In genomic region chr1:116951175-116951935, GRCh38 we compare ENCODE assay signal across 14 cellular contexts. TPM values are rescaled to one million over a fixed set of nuclear protein-coding genes. Genes with fewer than 3 reads are reported as not detected.
A peak's percentile ranks its signal among the peaks of the same experiment; 100 is the strongest.
DNase-seq lines count a peak whose midpoint lies in the region; ATAC-seq and TF ChIP-seq lines count a peak whose summit lies in the region.
"Had no signal": no experiment of that assay in that cellular context is flagged by ENCODE, and none has a peak within 500 bp of the region (broad histone marks: within the 10 kb centered on the region; RNA-seq: fewer than 3 reads in every experiment).

No MANE protein-coding gene starts in this region.

- DNase-seq in EL (peak; percentile 34), left ventricle myocardium superior (peak; percentile 49), HT-29 (ENCODE audit: low spot score) (no peak), DMS114 treated with DMSO at 0.1 percent for 48 hours (lab: John Stamatoyannopoulos, UW; ENCODE audit: unreplicated experiment) (no peak), NCI-H146 treated with DMSO at 0.1 percent for 48 hours (lab: John Stamatoyannopoulos, UW; ENCODE audit: unreplicated experiment) (no peak), RWPE1 (ENCODE audit: low spot score) (no peak)
- DNase-seq: activated CD4-positive, alpha-beta T cell treated with anti-CD3 and anti-CD28 coated beads, Interleukin-2, amount 50 U/mL, for 1 hour; activated naive CD8-positive, alpha-beta T cell treated with anti-CD3 and anti-CD28 coated beads, Interleukin-2, amount 50 U/mL, for 24 hours; CD4-positive, alpha-beta memory T cell; NCI-H1694 treated with DMSO at 0.1 percent for 48 hours; spleen had no signal

- TF ChIP-seq CTCF in brain (conservative IDR thresholded peaks at IDR 0.05), result no peak
- TF ChIP-seq CTCF in RWPE1 (conservative IDR thresholded peaks at IDR 0.05; ENCODE audit: low read depth), result no peak

- H3K4me1 ChIP-seq in rectal smooth muscle tissue (ENCODE audit: control insufficient read depth, insufficient read depth, low read length), result peaks cover 63% of the 10 kb centered on the region
- H3K4me1 ChIP-seq: spleen had no signal

- H3K4me1 Mint-ChIP-seq in brain, result peaks cover 72% of the 10 kb centered on the region
- H3K4me1 Mint-ChIP-seq: activated naive CD8-positive, alpha-beta T cell treated with anti-CD3 and anti-CD28 coated beads, Interleukin-2, amount 50 U/mL, for 24 hours; CD4-positive, alpha-beta memory T cell; stimulated activated memory B cell treated with anti-CD40 and anti-IgM and Interleukin-4, amounts not matched to agents 10 μg/mL and 1 μg/mL and 100 μg/mL, for 72 hours had no signal

- H3K36me3 Mint-ChIP-seq in brain, result peaks cover 49% of the 10 kb centered on the region
- H3K36me3 Mint-ChIP-seq: CD4-positive, alpha-beta memory T cell; stimulated activated memory B cell treated with anti-CD40 and anti-IgM and Interleukin-4, amounts not matched to agents 10 μg/mL and 1 μg/mL and 100 μg/mL, for 72 hours had no signal

- peak overlapping the region in 4 of 5 experiments; percentile 71 to 94 (median 86) for H3K27ac Mint-ChIP-seq in brain
- H3K27ac Mint-ChIP-seq: activated naive CD8-positive, alpha-beta T cell treated with anti-CD3 and anti-CD28 coated beads, Interleukin-2, amount 50 U/mL, for 24 hours; CD4-positive, alpha-beta memory T cell; stimulated activated memory B cell treated with anti-CD40 and anti-IgM and Interleukin-4, amounts not matched to agents 10 μg/mL and 1 μg/mL and 100 μg/mL, for 72 hours had no signal

- H3K36me3 ChIP-seq in rectal smooth muscle tissue (ENCODE audit: control insufficient read depth, insufficient read depth, low read length), result peaks cover 2% of the 10 kb centered on the region

- H3K9me3 Mint-ChIP-seq in brain, result no peaks in the 10 kb centered on the region
- H3K9me3 Mint-ChIP-seq: activated naive CD8-positive, alpha-beta T cell treated with anti-CD3 and anti-CD28 coated beads, Interleukin-2, amount 50 U/mL, for 24 hours; CD4-positive, alpha-beta memory T cell; stimulated activated memory B cell treated with anti-CD40 and anti-IgM and Interleukin-4, amounts not matched to agents 10 μg/mL and 1 μg/mL and 100 μg/mL, for 72 hours had no signal

- CTCF ChIA-PET in RWPE1 (lab: Yijun Ruan, JAX), result no interaction called here

- H3K4me3 Mint-ChIP-seq in brain, result peak overlapping the region; percentile 53 to 79 (median 72)
- H3K4me3 Mint-ChIP-seq: activated naive CD8-positive, alpha-beta T cell treated with anti-CD3 and anti-CD28 coated beads, Interleukin-2, amount 50 U/mL, for 24 hours; CD4-positive, alpha-beta memory T cell; stimulated activated memory B cell treated with anti-CD40 and anti-IgM and Interleukin-4, amounts not matched to agents 10 μg/mL and 1 μg/mL and 100 μg/mL, for 72 hours had no signal

- peak; percentile 31 for ATAC-seq in left ventricle myocardium superior
- ATAC-seq: activated naive CD8-positive, alpha-beta T cell treated with anti-CD3 and anti-CD28 coated beads, Interleukin-2, amount 50 U/mL, for 24 hours; stimulated activated memory B cell treated with anti-CD40 and anti-IgM and Interleukin-4, amounts not matched to agents 10 μg/mL and 1 μg/mL and 100 μg/mL, for 72 hours had no signal

- H3K27ac ChIP-seq in rectal smooth muscle tissue (ENCODE audit: low read depth, low read length) (peak overlapping the region; percentile 91), RWPE1 (no peak overlapping the region)
- H3K27ac ChIP-seq: spleen had no signal

- no peak overlapping the region for H3K9ac ChIP-seq in rectal smooth muscle tissue (ENCODE audit: low read length)

- peak overlapping the region; percentile 46 for H3K4me3 ChIP-seq in rectal smooth muscle tissue (ENCODE audit: low read length)
- H3K4me3 ChIP-seq: spleen had no signal

- POLR2A ChIA-PET in RWPE1 (lab: Yijun Ruan, JAX; ENCODE audit: low non-redundant PET), result no interaction called here

- H3K27me3 Mint-ChIP-seq in brain, result no peaks in the 10 kb centered on the region
- H3K27me3 Mint-ChIP-seq: activated naive CD8-positive, alpha-beta T cell treated with anti-CD3 and anti-CD28 coated beads, Interleukin-2, amount 50 U/mL, for 24 hours; CD4-positive, alpha-beta memory T cell had no signal

- H3K27me3 ChIP-seq in rectal smooth muscle tissue (ENCODE audit: control insufficient read depth, insufficient read depth, low read length), result no peaks in the 10 kb centered on the region
- H3K27me3 ChIP-seq: spleen had no signal

- intact Hi-C loops in left ventricle myocardium superior (cut with micrococcal nuclease), result no loop called here

RNA-seq across cellular contexts. Expression of gene PTGFRN, which starts 41.6 kb away (rescaled TPM):
- polyA plus RNA-seq in brain (ENCODE audit: insufficient read depth, low read depth, low replicate concordance), result 8.7 TPM
- total RNA-seq in left ventricle myocardium superior, result 99.6 TPM
- 26.1 and 35.2 TPM in 2 replicates for total RNA-seq in HT-29 (2014; rRNA removed; shearing (Covaris generic))

RNA-seq across cellular contexts. Expression of gene CD101, which starts 50.2 kb away (rescaled TPM):
- 1.7 TPM for polyA plus RNA-seq in brain (ENCODE audit: insufficient read depth, low read depth, low replicate concordance)
- total RNA-seq in left ventricle myocardium superior, result 0.45 TPM
- total RNA-seq in HT-29 (2014; rRNA removed; shearing (Covaris generic)), result 0.05 and 0.33 TPM in 2 replicates

Comparison
In these comparisons a context has a peak if more than half of its experiments do, and no peak if none do; other contexts are left out.
1. DNase-seq: peak in EL (single experiment) and left ventricle myocardium superior (single experiment); none in HT-29 (single experiment), DMS114 treated with DMSO at 0.1 percent for 48 hours (single experiment), NCI-H146 treated with DMSO at 0.1 percent for 48 hours (single experiment) and RWPE1 (single experiment).